In genomic region chr4:173217075-173217474, GRCh38 we compare ENCODE assay signal across 25 cellular contexts.
"Had no signal": no experiment of that assay in that cellular context is flagged by ENCODE, and none has a peak within 500 bp of the region (broad histone marks: within the 10 kb centered on the region; RNA-seq: fewer than 3 reads in every experiment).

No MANE protein-coding gene starts in this region.

- H3K9me3 Mint-ChIP-seq: activated T-cell treated with anti-CD3 and anti-CD28 coated beads, Interleukin-2, amount 50 U/mL, for 4 hours; activated T-helper 17 cell treated with anti-CD3 and anti-CD28 coated beads, Interleukin-2, amount 50 U/mL, for 72 hours; stimulated activated effector memory CD8-positive, alpha-beta T cell treated with anti-CD3 and anti-CD28 coated beads, Interleukin-12 subunit alpha, Interleukin-12 subunit beta, amount 100 ng/mL, for 72 hours; stimulated activated naive CD8-positive, alpha-beta T cell treated with anti-CD3 and anti-CD28 coated beads, Interleukin-15, Interleukin-2, amounts not matched to agents 100 ng/mL and 50 ng/mL, for 24 hours had no signal

- H3K4me1 ChIP-seq: vagina had no signal

- H3K27me3 ChIP-seq: esophagus squamous epithelium, neutrophil, vagina had no signal

- H3K36me3 Mint-ChIP-seq: naive B cell; stimulated activated effector memory CD8-positive, alpha-beta T cell treated with anti-CD3 and anti-CD28 coated beads, Interleukin-12 subunit alpha, Interleukin-12 subunit beta, amount 100 ng/mL, for 72 hours had no signal

- ATAC-seq: activated CD8-positive, alpha-beta T cell treated with anti-CD3 and anti-CD28 coated beads for 36 hours; left ventricle myocardium superior; sciatic nerve; stimulated activated effector memory CD8-positive, alpha-beta T cell treated with anti-CD3 and anti-CD28 coated beads, Interleukin-12 subunit alpha, Interleukin-12 subunit beta, amount 100 ng/mL, for 72 hours had no signal

- H3K27ac Mint-ChIP-seq: activated CD8-positive, alpha-beta T cell treated with anti-CD3 and anti-CD28 coated beads for 36 hours; activated T-helper 17 cell treated with anti-CD3 and anti-CD28 coated beads, Interleukin-2, amount 50 U/mL, for 72 hours; nephron progenitor cell; progenitor cell of endocrine pancreas; stimulated activated effector memory CD8-positive, alpha-beta T cell treated with anti-CD3 and anti-CD28 coated beads, Interleukin-12 subunit alpha, Interleukin-12 subunit beta, amount 100 ng/mL, for 72 hours; stimulated activated naive CD8-positive, alpha-beta T cell treated with anti-CD3 and anti-CD28 coated beads, Interleukin-15, Interleukin-2, amounts not matched to agents 100 ng/mL and 50 ng/mL, for 24 hours had no signal

- H3K4me3 Mint-ChIP-seq: activated CD8-positive, alpha-beta T cell treated with anti-CD3 and anti-CD28 coated beads for 36 hours; activated T-cell treated with anti-CD3 and anti-CD28 coated beads, Interleukin-2, amount 50 U/mL, for 4 hours; activated T-helper 17 cell treated with anti-CD3 and anti-CD28 coated beads, Interleukin-2, amount 50 U/mL, for 72 hours; nephron progenitor cell; stimulated activated effector memory CD8-positive, alpha-beta T cell treated with anti-CD3 and anti-CD28 coated beads, Interleukin-12 subunit alpha, Interleukin-12 subunit beta, amount 100 ng/mL, for 72 hours; stimulated activated naive CD8-positive, alpha-beta T cell treated with anti-CD3 and anti-CD28 coated beads, Interleukin-15, Interleukin-2, amounts not matched to agents 100 ng/mL and 50 ng/mL, for 24 hours had no signal

- H3K36me3 ChIP-seq: esophagus squamous epithelium, neutrophil, thoracic aorta, vagina, WERI-Rb-1 had no signal

- H3K9me3 ChIP-seq: esophagus squamous epithelium, neutrophil, thoracic aorta, vagina had no signal

- H3K4me3 ChIP-seq: esophagus squamous epithelium, thoracic aorta, vagina had no signal

- H3K27me3 Mint-ChIP-seq: activated CD8-positive, alpha-beta T cell treated with anti-CD3 and anti-CD28 coated beads for 36 hours; activated T-helper 17 cell treated with anti-CD3 and anti-CD28 coated beads, Interleukin-2, amount 50 U/mL, for 72 hours; naive B cell; progenitor cell of endocrine pancreas; stimulated activated naive CD8-positive, alpha-beta T cell treated with anti-CD3 and anti-CD28 coated beads, Interleukin-15, Interleukin-2, amounts not matched to agents 100 ng/mL and 50 ng/mL, for 24 hours had no signal

- H3K27ac ChIP-seq: neutrophil, thoracic aorta, vagina, WERI-Rb-1 had no signal

- DNase-seq: activated CD4-positive, alpha-beta T cell treated with anti-CD3 and anti-CD28 coated beads, Interleukin-2, amount 50 U/mL, for 1 hour; activated CD8-positive, alpha-beta T cell treated with anti-CD3 and anti-CD28 coated beads for 36 hours; activated gamma-delta T cell treated with Interleukin-2 at 50 U/mL for 16 hours; activated naive CD4-positive, alpha-beta T cell treated with anti-CD3 and anti-CD28 coated beads, Interleukin-2, amount 50 U/mL, for 16 hours; activated T-cell treated with anti-CD3 and anti-CD28 coated beads, Interleukin-2, amount 50 U/mL, for 4 hours; amniotic stem cell; central memory CD4-positive, alpha-beta T cell; effector CD4-positive, alpha-beta T cell; esophagus squamous epithelium; foreskin melanocyte; left ventricle myocardium superior; naive B cell; nephron progenitor cell; small intestine; stimulated activated CD4-positive, alpha-beta T cell treated with anti-CD3 and anti-CD28 coated beads, Interleukin-4, amount 100 ng/mL, for 24 hours; T1000; WERI-Rb-1 had no signal
